Comparison of ENCODE assay signal across 1 cellular context in the genomic region with DNA sequence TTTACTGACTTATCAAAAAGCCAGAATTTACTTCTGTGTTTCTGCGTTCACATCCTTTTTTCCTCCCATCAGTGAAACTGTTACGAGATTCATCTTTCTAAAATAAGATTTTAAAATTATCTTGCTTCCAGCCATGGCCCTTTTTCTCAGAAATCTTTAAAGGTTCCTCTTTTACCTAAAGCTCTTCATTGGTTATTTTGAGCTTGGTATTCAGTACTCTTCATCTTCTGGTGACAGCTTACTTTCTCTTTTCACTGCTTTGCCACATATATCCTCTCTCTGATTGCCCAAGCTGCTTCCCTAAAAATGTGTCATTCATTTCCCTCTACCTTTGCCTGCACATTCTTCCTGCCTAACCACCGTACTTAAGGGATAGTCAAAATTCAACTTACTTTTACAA.
TF ChIP-seq lines count a peak whose summit lies in the region.

No MANE protein-coding gene starts in this region.

TF ChIP-seq in SK-N-SH treated with all-trans-retinoic acid at 6 μM for 48 hours, 23 proteins besides CTCF, POLR2A, EP300 and RAD21 (continued from another document):
- TF ChIP-seq POU6F1 (CRISPR knock-in tag; IDR thresholded peaks at IDR 0.05; ENCODE audit: borderline replicate concordance, low read depth) (no peak), ZNF565 (CRISPR knock-in tag; conservative IDR thresholded peaks at IDR 0.05; ENCODE audit: low read depth) (no peak), RARB (CRISPR knock-in tag; IDR thresholded peaks at IDR 0.05) (no peak), ZNF8 (CRISPR knock-in tag; IDR thresholded peaks at IDR 0.05) (no peak), ZFP3 (CRISPR knock-in tag; IDR thresholded peaks at IDR 0.05) (no peak), ESRRG (CRISPR knock-in tag; IDR thresholded peaks at IDR 0.05) (no peak), TCF4 (CRISPR knock-in tag; IDR thresholded peaks at IDR 0.05; ENCODE audit: borderline replicate concordance) (no peak), ISL1 (CRISPR knock-in tag; IDR thresholded peaks at IDR 0.05) (no peak), ZFP30 (CRISPR knock-in tag; IDR thresholded peaks at IDR 0.05) (no peak), OSR1 (CRISPR knock-in tag; IDR thresholded peaks at IDR 0.05) (no peak)
- TF ChIP-seq, protein P1, sequence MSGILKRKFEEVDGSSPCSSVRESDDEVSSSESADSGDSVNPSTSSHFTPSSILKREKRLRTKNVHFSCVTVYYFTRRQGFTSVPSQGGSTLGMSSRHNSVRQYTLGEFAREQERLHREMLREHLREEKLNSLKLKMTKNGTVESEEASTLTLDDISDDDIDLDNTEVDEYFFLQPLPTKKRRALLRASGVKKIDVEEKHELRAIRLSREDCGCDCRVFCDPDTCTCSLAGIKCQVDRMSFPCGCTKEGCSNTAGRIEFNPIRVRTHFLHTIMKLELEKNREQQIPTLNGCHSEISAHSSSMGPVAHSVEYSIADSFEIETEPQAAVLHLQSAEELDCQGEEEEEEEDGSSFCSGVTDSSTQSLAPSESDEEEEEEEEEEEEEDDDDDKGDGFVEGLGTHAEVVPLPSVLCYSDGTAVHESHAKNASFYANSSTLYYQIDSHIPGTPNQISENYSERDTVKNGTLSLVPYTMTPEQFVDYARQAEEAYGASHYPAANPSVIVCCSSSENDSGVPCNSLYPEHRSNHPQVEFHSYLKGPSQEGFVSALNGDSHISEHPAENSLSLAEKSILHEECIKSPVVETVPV (CRISPR knock-in tag; IDR thresholded peaks at IDR 0.05), result no peak
